In genomic region chr10:16436758-16437539, GRCh38 we compare ENCODE assay signal across 1 cellular context.
A peak's percentile ranks its signal among the peaks of the same experiment; 100 is the strongest.
TF ChIP-seq lines count a peak whose summit lies in the region.

Gene PTER (plus strand): TSS chr10:16437010. CDS start chr10:16484385, 47,375 bp downstream.

TF ChIP-seq in K562, 482 proteins besides CTCF, POLR2A, EP300 and RAD21 (continued from another document and continues in another):
- TF ChIP-seq KDM5B (IDR thresholded peaks at IDR 0.05; ENCODE audit: insufficient replicate concordance, low read depth, low read length) = peak; percentile 80
- TF ChIP-seq CEBPG (CRISPR knock-in tag; IDR thresholded peaks at IDR 0.05) = no peak
- TF ChIP-seq CEBPG (tag; conservative IDR thresholded peaks at IDR 0.05 in 1 of 2, IDR thresholded peaks at IDR 0.05 in 1 of 2) = no peak
- TF ChIP-seq CBX8 (IDR thresholded peaks at IDR 0.05; ENCODE audit: borderline replicate concordance, extremely low read depth, low read depth, low read length, poor library complexity, severe bottlenecking) = no peak
- TF ChIP-seq SRSF7 (optimal IDR thresholded peaks at IDR 0.05; ENCODE audit: low read depth, low read length) = no peak
- TF ChIP-seq ZFP1 (CRISPR knock-in tag; IDR thresholded peaks at IDR 0.05) = no peak
- no peak for TF ChIP-seq CBX2 (IDR thresholded peaks at IDR 0.05; ENCODE audit: insufficient read depth, low read length, poor library complexity, severe bottlenecking)
- TF ChIP-seq ARID3B (CRISPR knock-in tag; IDR thresholded peaks at IDR 0.05; ENCODE audit: borderline replicate concordance) = no peak
- no peak for TF ChIP-seq STAG1 (CRISPR knock-in tag; IDR thresholded peaks at IDR 0.05; ENCODE audit: borderline replicate concordance)
- TF ChIP-seq HBP1 (CRISPR knock-in tag; IDR thresholded peaks at IDR 0.05) = no peak
- TF ChIP-seq ZNF592 (IDR thresholded peaks at IDR 0.05) = peak; percentile 81; the same call in 1 of the 2 replicates
- no peak for TF ChIP-seq HMG20B (CRISPR knock-in tag; IDR thresholded peaks at IDR 0.05)
- TF ChIP-seq LEF1 (IDR thresholded peaks at IDR 0.05) = no peak
- TF ChIP-seq PURB (CRISPR knock-in tag; IDR thresholded peaks at IDR 0.05; ENCODE audit: low read depth) = no peak
- no peak for TF ChIP-seq ZNF511 (CRISPR knock-in tag; IDR thresholded peaks at IDR 0.05)
- TF ChIP-seq PRDM10 (IDR thresholded peaks at IDR 0.05; ENCODE audit: partially characterized antibody) = peak; percentile 71
- TF ChIP-seq ZNF23 (CRISPR knock-in tag; IDR thresholded peaks at IDR 0.05) = no peak
- no peak for TF ChIP-seq RFX5 (IDR thresholded peaks at IDR 0.05; ENCODE audit: low read depth, low read length)
- TF ChIP-seq GABPB2 (CRISPR knock-in tag; conservative IDR thresholded peaks at IDR 0.05) = no peak
- no peak for TF ChIP-seq PHB2 (IDR thresholded peaks at IDR 0.05; ENCODE audit: low read depth)
- no peak for TF ChIP-seq ZBTB8A (IDR thresholded peaks at IDR 0.05; ENCODE audit: partially characterized antibody)
- TF ChIP-seq GTF2E2 (tag; IDR thresholded peaks at IDR 0.05) = no peak
- peak; percentile 57; the same call in 1 of the 2 replicates for TF ChIP-seq ARID4B (CRISPR knock-in tag; IDR thresholded peaks at IDR 0.05)
- no peak for TF ChIP-seq MCM5 (IDR thresholded peaks at IDR 0.05; ENCODE audit: low read depth)
- TF ChIP-seq HLTF (IDR thresholded peaks at IDR 0.05) = no peak
- no peak for TF ChIP-seq ATF1 (CRISPR knock-in tag; IDR thresholded peaks at IDR 0.05)
- TF ChIP-seq ATF1 (tag; IDR thresholded peaks at IDR 0.05) = no peak
- TF ChIP-seq ZFP30 (CRISPR knock-in tag; IDR thresholded peaks at IDR 0.05; ENCODE audit: borderline replicate concordance) = no peak
- TF ChIP-seq PHF8 (IDR thresholded peaks at IDR 0.05; ENCODE audit: borderline replicate concordance, low read length) = peak; percentile 97
- TF ChIP-seq ZNF184 (CRISPR knock-in tag; IDR thresholded peaks at IDR 0.05) = no peak
- TF ChIP-seq XRCC3 (IDR thresholded peaks at IDR 0.05) = no peak
- TF ChIP-seq ELK3 (CRISPR knock-in tag; IDR thresholded peaks at IDR 0.05) = no peak
- no peak for TF ChIP-seq EZH2 (IDR thresholded peaks at IDR 0.05; ENCODE audit: borderline replicate concordance, low read depth, low read length)
- no peak for TF ChIP-seq CCAR2 (IDR thresholded peaks at IDR 0.05; ENCODE audit: low read depth, low read length)
- TF ChIP-seq BRF2 (IDR thresholded peaks at IDR 0.05; ENCODE audit: borderline replicate concordance, insufficient read depth, insufficient read length) = no peak
- TF ChIP-seq ZNF785 (CRISPR knock-in tag; IDR thresholded peaks at IDR 0.05) = no peak
- TF ChIP-seq HOMEZ (CRISPR knock-in tag; IDR thresholded peaks at IDR 0.05) = no peak
- TF ChIP-seq PATZ1 (CRISPR knock-in tag; IDR thresholded peaks at IDR 0.05; ENCODE audit: borderline replicate concordance) = no peak
- no peak for TF ChIP-seq ZC3H8 (IDR thresholded peaks at IDR 0.05)
